Comparison of ENCODE assay signal across 20 cellular contexts in the genomic region with DNA sequence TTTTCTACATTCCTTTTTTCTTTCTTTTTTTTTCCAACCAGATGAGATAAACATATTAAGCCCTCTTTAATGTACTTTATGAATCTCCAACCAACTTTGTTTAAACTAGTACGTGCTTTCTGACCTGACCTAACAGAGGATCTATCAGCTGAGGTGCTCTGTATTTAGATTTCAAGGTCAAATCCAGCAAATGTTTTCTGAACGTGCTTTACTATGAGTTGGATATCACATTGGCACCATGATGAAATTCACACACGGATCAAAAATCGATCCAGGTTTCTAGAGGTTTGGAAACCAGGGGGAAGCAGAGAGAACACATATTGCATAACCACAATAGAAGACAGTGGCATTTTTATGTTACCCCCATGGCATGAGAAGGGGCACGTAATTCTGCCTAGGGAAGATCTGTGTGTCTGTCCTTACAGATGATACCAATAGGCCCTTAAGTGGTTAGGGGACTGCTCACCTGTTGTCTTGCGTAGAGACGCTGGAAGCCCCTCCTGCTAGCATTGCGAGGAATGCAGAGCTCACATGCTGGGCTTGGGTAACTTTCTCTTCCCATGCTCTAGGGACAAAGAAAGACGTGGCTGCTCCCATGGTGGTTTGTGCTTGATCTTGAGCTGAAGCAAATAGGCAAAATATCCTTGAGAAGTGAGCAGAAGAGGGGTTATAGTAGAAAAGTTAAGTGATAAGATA.
"Had no signal": no experiment of that assay in that cellular context is flagged by ENCODE, and none has a peak within 500 bp of the region (broad histone marks: within the 10 kb centered on the region; RNA-seq: fewer than 3 reads in every experiment).

No MANE protein-coding gene starts in this region.

- DNase-seq: activated T-cell treated with anti-CD3 and anti-CD28 coated beads, Interleukin-2, amount 50 U/mL, for 1 hour; aorta; caudate nucleus; dermis blood vessel endothelial cell; effector memory CD8-positive, alpha-beta T cell; head of caudate nucleus; hypothalamus; midbrain; natural killer cell; stimulated activated CD4-positive, alpha-beta T cell treated with anti-CD3 and anti-CD28 coated beads, Interleukin-2, amount 100 ng/mL, for 48 hours; stimulated activated CD8-positive, alpha-beta memory T cell treated with anti-CD3 and anti-CD28 coated beads, Interleukin-4, amount 100 ng/mL, for 48 hours; stimulated activated naive B cell treated with anti-CD40 and anti-IgM and Interleukin-4, amounts not matched to agents 10 μg/mL and 1 μg/mL and 100 μg/mL, for 72 hours; T-helper 9 cell; testis had no signal

- H3K36me3 Mint-ChIP-seq: activated naive CD4-positive, alpha-beta T cell treated with anti-CD3 and anti-CD28 coated beads, Interleukin-2, amount 50 U/mL, for 72 hours had no signal

- H3K27ac ChIP-seq: gastroesophageal sphincter, testis had no signal

- H3K4me1 ChIP-seq: testis had no signal

- H3K9me3 ChIP-seq: gastroesophageal sphincter, testis had no signal

- ATAC-seq: activated naive CD4-positive, alpha-beta T cell treated with anti-CD3 and anti-CD28 coated beads, Interleukin-2, amount 50 U/mL, for 72 hours; effector memory CD8-positive, alpha-beta T cell; gastroesophageal sphincter; left lobe of liver; natural killer cell; stimulated activated naive B cell treated with anti-CD40 and anti-IgM and Interleukin-4, amounts not matched to agents 10 μg/mL and 1 μg/mL and 100 μg/mL, for 72 hours had no signal

- H3K4me3 Mint-ChIP-seq: brain; effector memory CD8-positive, alpha-beta T cell; natural killer cell; stimulated activated naive B cell treated with anti-CD40 and anti-IgM and Interleukin-4, amounts not matched to agents 10 μg/mL and 1 μg/mL and 100 μg/mL, for 72 hours; type B pancreatic cell had no signal

- H3K27me3 Mint-ChIP-seq: brain; effector memory CD8-positive, alpha-beta T cell; stimulated activated naive B cell treated with anti-CD40 and anti-IgM and Interleukin-4, amounts not matched to agents 10 μg/mL and 1 μg/mL and 100 μg/mL, for 72 hours; type B pancreatic cell had no signal

- H3K4me3 ChIP-seq: gastroesophageal sphincter, lung, testis had no signal

- H3K27me3 ChIP-seq: gastroesophageal sphincter, testis had no signal

- H3K27ac Mint-ChIP-seq: activated naive CD4-positive, alpha-beta T cell treated with anti-CD3 and anti-CD28 coated beads, Interleukin-2, amount 50 U/mL, for 72 hours; brain; effector memory CD8-positive, alpha-beta T cell; natural killer cell; stimulated activated naive B cell treated with anti-CD40 and anti-IgM and Interleukin-4, amounts not matched to agents 10 μg/mL and 1 μg/mL and 100 μg/mL, for 72 hours; type B pancreatic cell had no signal

- H3K9me3 Mint-ChIP-seq: brain; effector memory CD8-positive, alpha-beta T cell; natural killer cell; stimulated activated naive B cell treated with anti-CD40 and anti-IgM and Interleukin-4, amounts not matched to agents 10 μg/mL and 1 μg/mL and 100 μg/mL, for 72 hours; type B pancreatic cell had no signal
